10 cellular contexts compared by ENCODE assay signal in genomic region chr2:212548459-212548815, GRCh38. TPM values are rescaled to one million over a fixed set of nuclear protein-coding genes. Genes with fewer than 3 reads are reported as not detected.
DNase-seq lines count a peak whose midpoint lies in the region; ATAC-seq and TF ChIP-seq lines count a peak whose summit lies in the region.
"Had no signal": no experiment of that assay in that cellular context is flagged by ENCODE, and none has a peak within 500 bp of the region (broad histone marks: within the 10 kb centered on the region; RNA-seq: fewer than 3 reads in every experiment).

No MANE protein-coding gene starts in this region.

- H3K4me3 ChIP-seq in SK-N-MC (peak overlapping the region; percentile 37), thyroid gland (replicated peaks in 1 of 3) (no peak overlapping the region)
- H3K4me3 ChIP-seq: BLaER1 treated with 17β-estradiol and CSF1 and Interleukin-3, amounts not matched to agents 10 nM and 100 nM had no signal

- TF ChIP-seq CTCF in thyroid gland (IDR thresholded peaks at IDR 0.05), result peak in 4 of 6 experiments; percentile 60 to 85 (median 77)

- peak overlapping the region; percentile 33 for H3K9ac ChIP-seq in SK-N-MC (ENCODE audit: insufficient read length)
- H3K9ac ChIP-seq: BLaER1 treated with 17β-estradiol and CSF1 and Interleukin-3, amounts not matched to agents 10 nM and 100 nM had no signal

- TF ChIP-seq POLR2A in thyroid gland (IDR thresholded peaks at IDR 0.05), result no peak

- no peaks in the 10 kb centered on the region for H3K27me3 ChIP-seq in thyroid gland
- H3K27me3 ChIP-seq: BLaER1 treated with 17β-estradiol and CSF1 and Interleukin-3, amounts not matched to agents 10 nM and 100 nM had no signal

- H3K9me3 ChIP-seq in SK-N-MC (ENCODE audit: low read depth, low read length) (no peaks in the 10 kb centered on the region), thyroid gland (no peaks in the 10 kb centered on the region)
- H3K9me3 ChIP-seq: BLaER1 treated with 17β-estradiol and CSF1 and Interleukin-3, amounts not matched to agents 10 nM and 100 nM had no signal

- DNase-seq in NCI-H1694 (lab: John Stamatoyannopoulos, UW), result peak; percentile 12
- DNase-seq in NCI-H1694 treated with DMSO at 0.1 percent for 48 hours (lab: John Stamatoyannopoulos, UW), result no peak
- no peak for DNase-seq in SK-N-MC (ENCODE audit: low read depth, low spot score)
- no peak for DNase-seq in left cardiac atrium
- peak; percentile 29 to 36 for DNase-seq in thyroid gland
- no peak for DNase-seq in activated T-cell treated with anti-CD3 and anti-CD28 coated beads, Interleukin-2, amount 50 U/mL, for 1 hour
- no peak for DNase-seq in NCI-H187 (lab: John Stamatoyannopoulos, UW)

- H3K27ac ChIP-seq in SK-N-MC (peak overlapping the region; percentile 42; the same call in 1 of the 2 replicates), thyroid gland (no peak overlapping the region)
- H3K27ac ChIP-seq: BLaER1 treated with 17β-estradiol and CSF1 and Interleukin-3, amounts not matched to agents 10 nM and 100 nM; HL-60 had no signal

- intact Hi-C loops in left cardiac atrium (cut with DNase I), result no loop called here
- intact Hi-C loops in thyroid gland (cut with DNase I), result loop anchor here (10.0 kb wide), 1 partner anchor 404 kb away; no protein-coding TSS in a partner anchor

- 16 to 21% methylated on average over 1 of the region's 1 CpG for WGBS in thyroid gland, 2 donors

- peaks cover 0 to 8% of the 10 kb centered on the region in 2 donors for H3K4me1 ChIP-seq in thyroid gland
- H3K4me1 ChIP-seq: BLaER1 treated with 17β-estradiol and CSF1 and Interleukin-3, amounts not matched to agents 10 nM and 100 nM had no signal

- peak; percentile 75 to 90 for ATAC-seq in left cardiac atrium
- ATAC-seq in GM21526 (IDR thresholded peaks at IDR 0.05; ENCODE audit: low FRiP score, unreplicated experiment), result no peak

- H3K36me3 ChIP-seq in SK-N-MC (ENCODE audit: insufficient read depth, low read length), result no peaks in the 10 kb centered on the region
- no peaks in the 10 kb centered on the region for H3K36me3 ChIP-seq in thyroid gland
- H3K36me3 ChIP-seq: BLaER1 treated with 17β-estradiol and CSF1 and Interleukin-3, amounts not matched to agents 10 nM and 100 nM had no signal

RNA-seq across cellular contexts. Expression of gene ERBB4, which starts 9.8 kb away (rescaled TPM):
- total RNA-seq in left cardiac atrium (10 to 100 TPM; 17.9 to 20.6 TPM), thyroid gland (10 to 100 TPM in 3 of 4 donors, 1 to 10 TPM in 1; 5.5 to 21.0 (median 18.3) TPM)

Comparison
In these comparisons a context has a peak if more than half of its experiments do, and no peak if none do; other contexts are left out.
1. DNase-seq: peak in NCI-H1694 (single experiment) and thyroid gland (2 of 2); none in NCI-H1694 treated with DMSO at 0.1 percent for 48 hours (single experiment), SK-N-MC (single experiment), left cardiac atrium (single experiment), activated T-cell treated with anti-CD3 and anti-CD28 coated beads, Interleukin-2, amount 50 U/mL, for 1 hour (single experiment) and NCI-H187 (0 of 2).